2 cellular contexts compared by ENCODE assay signal in the genomic region with DNA sequence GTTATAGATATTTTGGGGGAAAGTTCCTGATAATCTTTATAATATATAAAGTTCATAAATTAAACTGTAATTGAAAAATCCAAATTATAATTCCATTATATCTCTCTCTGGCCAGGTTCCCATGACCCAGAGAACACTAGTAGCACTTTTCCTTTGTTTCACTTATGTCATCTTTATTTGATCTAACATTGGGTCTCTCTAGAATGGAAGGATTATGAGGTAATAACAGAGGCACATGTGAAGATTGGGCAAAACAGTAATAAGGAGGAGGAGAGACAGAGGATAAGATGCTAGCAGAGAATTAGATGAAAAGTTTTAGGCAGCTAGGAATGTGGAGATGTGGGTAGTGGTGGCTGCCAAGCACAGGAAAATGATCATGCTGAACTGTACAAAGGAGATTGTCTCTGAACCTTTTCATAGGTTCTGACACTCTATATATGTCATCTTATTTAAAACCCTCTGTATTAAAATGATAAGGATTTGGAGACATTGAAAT.
TF ChIP-seq lines count a peak whose summit lies in the region.

No MANE protein-coding gene starts in this region.

TF ChIP-seq in SK-N-SH, 30 proteins besides CTCF, POLR2A, EP300 and RAD21 (continued from another document):
- TF ChIP-seq RFX5 (IDR thresholded peaks at IDR 0.05; ENCODE audit: low read length) (no peak), RCOR1 (IDR thresholded peaks at IDR 0.05; ENCODE audit: low read length) (no peak), CHD2 (IDR thresholded peaks at IDR 0.05; ENCODE audit: low read length, partially characterized antibody) (no peak), TCF12 (IDR thresholded peaks at IDR 0.05) (no peak), FOXJ3 (CRISPR knock-in tag; IDR thresholded peaks at IDR 0.05) (no peak), FOXM1 (IDR thresholded peaks at IDR 0.05; ENCODE audit: low read depth) (no peak), TEAD4 (IDR thresholded peaks at IDR 0.05; ENCODE audit: borderline replicate concordance, insufficient read depth) (no peak), NFIC (IDR thresholded peaks at IDR 0.05; ENCODE audit: borderline replicate concordance) (no peak), TAF1 (IDR thresholded peaks at IDR 0.05; ENCODE audit: borderline replicate concordance, low read depth, low read length) (no peak)
- TF ChIP-seq, protein P1, sequence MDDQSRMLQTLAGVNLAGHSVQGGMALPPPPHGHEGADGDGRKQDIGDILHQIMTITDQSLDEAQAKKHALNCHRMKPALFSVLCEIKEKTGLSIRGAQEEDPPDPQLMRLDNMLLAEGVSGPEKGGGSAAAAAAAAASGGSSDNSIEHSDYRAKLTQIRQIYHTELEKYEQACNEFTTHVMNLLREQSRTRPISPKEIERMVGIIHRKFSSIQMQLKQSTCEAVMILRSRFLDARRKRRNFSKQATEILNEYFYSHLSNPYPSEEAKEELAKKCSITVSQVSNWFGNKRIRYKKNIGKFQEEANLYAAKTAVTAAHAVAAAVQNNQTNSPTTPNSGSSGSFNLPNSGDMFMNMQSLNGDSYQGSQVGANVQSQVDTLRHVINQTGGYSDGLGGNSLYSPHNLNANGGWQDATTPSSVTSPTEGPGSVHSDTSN (IDR thresholded peaks at IDR 0.05) = no peak
- TF ChIP-seq, protein P2, sequence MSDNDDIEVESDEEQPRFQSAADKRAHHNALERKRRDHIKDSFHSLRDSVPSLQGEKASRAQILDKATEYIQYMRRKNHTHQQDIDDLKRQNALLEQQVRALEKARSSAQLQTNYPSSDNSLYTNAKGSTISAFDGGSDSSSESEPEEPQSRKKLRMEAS (IDR thresholded peaks at IDR 0.05; ENCODE audit: low read depth) = no peak
TF ChIP-seq in SK-N-SH: peak in this region for 0.

TF ChIP-seq in SK-N-SH treated with all-trans-retinoic acid at 6 μM for 48 hours, 23 proteins besides CTCF, POLR2A, EP300 and RAD21:
- TF ChIP-seq, protein P3, sequence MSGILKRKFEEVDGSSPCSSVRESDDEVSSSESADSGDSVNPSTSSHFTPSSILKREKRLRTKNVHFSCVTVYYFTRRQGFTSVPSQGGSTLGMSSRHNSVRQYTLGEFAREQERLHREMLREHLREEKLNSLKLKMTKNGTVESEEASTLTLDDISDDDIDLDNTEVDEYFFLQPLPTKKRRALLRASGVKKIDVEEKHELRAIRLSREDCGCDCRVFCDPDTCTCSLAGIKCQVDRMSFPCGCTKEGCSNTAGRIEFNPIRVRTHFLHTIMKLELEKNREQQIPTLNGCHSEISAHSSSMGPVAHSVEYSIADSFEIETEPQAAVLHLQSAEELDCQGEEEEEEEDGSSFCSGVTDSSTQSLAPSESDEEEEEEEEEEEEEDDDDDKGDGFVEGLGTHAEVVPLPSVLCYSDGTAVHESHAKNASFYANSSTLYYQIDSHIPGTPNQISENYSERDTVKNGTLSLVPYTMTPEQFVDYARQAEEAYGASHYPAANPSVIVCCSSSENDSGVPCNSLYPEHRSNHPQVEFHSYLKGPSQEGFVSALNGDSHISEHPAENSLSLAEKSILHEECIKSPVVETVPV (CRISPR knock-in tag; IDR thresholded peaks at IDR 0.05) = no peak
- no peak for TF ChIP-seq PPARA (CRISPR knock-in tag; IDR thresholded peaks at IDR 0.05; ENCODE audit: borderline replicate concordance)
- no peak for TF ChIP-seq OSR1 (CRISPR knock-in tag; IDR thresholded peaks at IDR 0.05)
- TF ChIP-seq RARB (CRISPR knock-in tag; IDR thresholded peaks at IDR 0.05) = no peak
- TF ChIP-seq ZNF565 (CRISPR knock-in tag; conservative IDR thresholded peaks at IDR 0.05; ENCODE audit: low read depth) = no peak
- TF ChIP-seq, protein P4, sequence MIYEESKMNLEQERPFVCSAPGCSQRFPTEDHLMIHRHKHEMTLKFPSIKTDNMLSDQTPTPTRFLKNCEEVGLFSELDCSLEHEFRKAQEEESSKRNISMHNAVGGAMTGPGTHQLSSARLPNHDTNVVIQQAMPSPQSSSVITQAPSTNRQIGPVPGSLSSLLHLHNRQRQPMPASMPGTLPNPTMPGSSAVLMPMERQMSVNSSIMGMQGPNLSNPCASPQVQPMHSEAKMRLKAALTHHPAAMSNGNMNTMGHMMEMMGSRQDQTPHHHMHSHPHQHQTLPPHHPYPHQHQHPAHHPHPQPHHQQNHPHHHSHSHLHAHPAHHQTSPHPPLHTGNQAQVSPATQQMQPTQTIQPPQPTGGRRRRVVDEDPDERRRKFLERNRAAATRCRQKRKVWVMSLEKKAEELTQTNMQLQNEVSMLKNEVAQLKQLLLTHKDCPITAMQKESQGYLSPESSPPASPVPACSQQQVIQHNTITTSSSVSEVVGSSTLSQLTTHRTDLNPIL (CRISPR knock-in tag; IDR thresholded peaks at IDR 0.05; ENCODE audit: low read depth) = no peak
- TF ChIP-seq POU6F1 (CRISPR knock-in tag; IDR thresholded peaks at IDR 0.05; ENCODE audit: borderline replicate concordance, low read depth) = no peak
